In the genomic region with DNA sequence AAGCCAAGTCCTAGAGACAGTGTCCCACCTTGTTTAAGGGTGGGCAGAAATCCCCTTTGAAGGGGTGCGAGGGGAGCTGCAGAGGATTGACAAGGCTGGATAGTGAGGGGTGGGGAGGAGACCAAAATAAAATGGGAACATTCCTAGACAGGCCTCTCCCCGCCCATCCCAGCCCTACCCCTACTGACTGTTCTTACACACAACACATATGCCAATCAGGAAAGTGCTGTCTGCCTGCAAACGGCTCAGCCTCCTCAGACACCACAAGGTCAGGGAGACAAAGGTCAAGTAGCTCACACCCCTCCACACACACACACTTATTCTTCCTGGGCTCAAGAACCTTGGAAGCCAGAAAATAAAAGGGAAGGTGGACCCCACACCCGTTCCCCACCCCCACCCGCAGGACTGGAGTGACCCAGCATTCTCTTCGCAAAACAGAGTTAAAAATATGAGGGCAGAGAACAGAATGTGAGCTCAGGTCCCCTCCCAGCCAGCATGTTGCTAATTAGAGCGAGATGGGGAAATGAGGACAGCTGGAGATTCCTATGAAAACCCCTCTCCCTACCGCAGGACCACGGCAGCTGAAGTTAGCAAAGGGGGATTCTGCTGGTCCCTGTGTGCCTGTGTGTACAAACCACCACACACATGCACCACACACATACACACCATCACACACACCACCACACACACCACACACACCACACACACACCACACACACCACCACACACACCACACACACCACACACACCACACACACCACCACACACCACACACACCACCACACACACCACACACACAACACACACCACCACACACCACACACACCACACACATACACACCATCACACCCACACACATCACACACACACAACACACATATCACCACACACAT, we compare ENCODE assay signal across 11 cellular contexts.
DNase-seq lines count a peak whose midpoint lies in the region; TF ChIP-seq lines count a peak whose summit lies in the region.
"Had no signal": no experiment of that assay in that cellular context is flagged by ENCODE, and none has a peak within 500 bp of the region (broad histone marks: within the 10 kb centered on the region; RNA-seq: fewer than 3 reads in every experiment).

No MANE protein-coding gene starts in this region.

- peaks cover 45% of the 10 kb centered on the region for H3K36me3 Mint-ChIP-seq in chondrocyte (ENCODE audit: low read depth)

- TF ChIP-seq POLR2A in suprapubic skin (IDR thresholded peaks at IDR 0.05), result no peak

- no peak overlapping the region for H3K4me3 ChIP-seq in liver (ENCODE audit: low read depth in 1 of 3, low read length in 3 of 3)
- no peak overlapping the region for H3K4me3 ChIP-seq in suprapubic skin
- H3K4me3 ChIP-seq: A549, dorsolateral prefrontal cortex had no signal

- no peaks in the 10 kb centered on the region for H3K9me3 ChIP-seq in liver (ENCODE audit: control insufficient read depth in 4 of 4, low read length in 3 of 4)
- H3K9me3 ChIP-seq in suprapubic skin, result no peaks in the 10 kb centered on the region
- H3K9me3 ChIP-seq: A549 had no signal

- H3K27ac ChIP-seq in liver (ENCODE audit: low read depth in 1 of 2, low read length in 2 of 2), result no peak overlapping the region
- H3K27ac ChIP-seq in suprapubic skin, result peak overlapping the region; percentile 51
- H3K27ac ChIP-seq: A549 had no signal

- H3K9ac ChIP-seq in liver (ENCODE audit: low read depth in 1 of 2, low read length in 2 of 2), result no peak overlapping the region

- no peaks in the 10 kb centered on the region for H3K9me3 Mint-ChIP-seq in chondrocyte (ENCODE audit: low read depth)

- no peak for TF ChIP-seq RAD21 in liver (IDR thresholded peaks at IDR 0.05)

- peaks cover 18 to 60% (median 38%) of the 10 kb centered on the region in 4 donors for H3K36me3 ChIP-seq in liver (ENCODE audit: control insufficient read depth in 4 of 4, insufficient read depth in 3 of 4, low read depth in 1 of 4, low read length in 3 of 4)
- peaks cover 65% of the 10 kb centered on the region for H3K36me3 ChIP-seq in suprapubic skin

- no peak for TF ChIP-seq CTCF in chondrocyte (IDR thresholded peaks at IDR 0.05)
- no peak for TF ChIP-seq CTCF in liver (IDR thresholded peaks at IDR 0.05; ENCODE audit: low read depth, low read length, missing input control)
- TF ChIP-seq CTCF in suprapubic skin (IDR thresholded peaks at IDR 0.05), result no peak

- H3K4me1 Mint-ChIP-seq in chondrocyte (ENCODE audit: low read depth), result peaks cover 12% of the 10 kb centered on the region

- H3K27me3 ChIP-seq in liver (ENCODE audit: control insufficient read depth in 4 of 4, insufficient read depth in 4 of 4, low read length in 3 of 4), result no peaks in the 10 kb centered on the region
- H3K27me3 ChIP-seq in suprapubic skin, result no peaks in the 10 kb centered on the region
- H3K27me3 ChIP-seq: dorsolateral prefrontal cortex had no signal

- peaks cover 0 to 16% (median 4%) of the 10 kb centered on the region in 4 donors for H3K4me1 ChIP-seq in liver (ENCODE audit: control insufficient read depth in 4 of 4, insufficient read depth in 4 of 4, low read length in 3 of 4)
- peaks cover 22% of the 10 kb centered on the region for H3K4me1 ChIP-seq in suprapubic skin
- H3K4me1 ChIP-seq: A549 had no signal

- H3K4me3 Mint-ChIP-seq in chondrocyte (ENCODE audit: unreplicated experiment), result no peak overlapping the region
- H3K4me3 Mint-ChIP-seq: activated T-cell treated with anti-CD3 and anti-CD28 coated beads, Interleukin-2, amount 50 U/mL, for 72 hours had no signal

- TF ChIP-seq EP300 in suprapubic skin (IDR thresholded peaks at IDR 0.05), result no peak

- H3K27me3 Mint-ChIP-seq in chondrocyte (ENCODE audit: low read depth), result no peaks in the 10 kb centered on the region

- WGBS in liver, result 74% methylated on average over 9 of the region's 9 CpGs
- WGBS in suprapubic skin, result 43% methylated on average over 9 of the region's 9 CpGs

- DNase-seq in NCI-H2171 treated with DMSO at 0.1 percent for 48 hours (lab: John Stamatoyannopoulos, UW) (peak; percentile 5), NCI-H2171 (lab: John Stamatoyannopoulos, UW) (no peak), chondrocyte (ENCODE audit: low spot score) (peak; percentile 20), suprapubic skin (ENCODE audit: low spot score in 2 of 2) (no peak), NCI-H146 (lab: John Stamatoyannopoulos, UW) (no peak), SIG-M5 treated with dmso at 0.1 percent for 504 hours (lab: John Stamatoyannopoulos, UW; ENCODE audit: unreplicated experiment) (no peak), CD1c-positive myeloid dendritic cell (ENCODE audit: extremely low spot score) (no peak)
- DNase-seq: activated T-cell treated with anti-CD3 and anti-CD28 coated beads, Interleukin-2, amount 50 U/mL, for 72 hours had no signal

- peak overlapping the region; percentile 64 for H3K27ac Mint-ChIP-seq in chondrocyte (ENCODE audit: unreplicated experiment)
- H3K27ac Mint-ChIP-seq: activated T-cell treated with anti-CD3 and anti-CD28 coated beads, Interleukin-2, amount 50 U/mL, for 72 hours had no signal

TF ChIP-seq in liver, 16 proteins besides CTCF, POLR2A, EP300 and RAD21:
- TF ChIP-seq RXRA (IDR thresholded peaks at IDR 0.05) (no peak), NR2F2 (IDR thresholded peaks at IDR 0.05) (peak; percentile 24), HNF4A (conservative IDR thresholded peaks at IDR 0.05) (no peak)

Comparison
In these comparisons a context has a peak if more than half of its experiments do, and no peak if none do; other contexts are left out.
1. DNase-seq: peak in NCI-H2171 treated with DMSO at 0.1 percent for 48 hours (single experiment) and chondrocyte (single experiment); none in NCI-H2171 (single experiment), suprapubic skin (0 of 2), NCI-H146 (single experiment), SIG-M5 treated with dmso at 0.1 percent for 504 hours (single experiment) and CD1c-positive myeloid dendritic cell (single experiment).